Comparison of ENCODE assay signal across 9 cellular contexts in genomic region chr22:19974233-19974861, GRCh38. TPM values are rescaled to one million over a fixed set of nuclear protein-coding genes. Genes with fewer than 3 reads are reported as not detected.
DNase-seq lines count a peak whose midpoint lies in the region; ATAC-seq, FAIRE-seq and TF ChIP-seq lines count a peak whose summit lies in the region.
"Had no signal": no experiment of that assay in that cellular context is flagged by ENCODE, and none has a peak within 500 bp of the region (broad histone marks: within the 10 kb centered on the region; RNA-seq: fewer than 3 reads in every experiment).

No MANE protein-coding gene starts in this region.

- no peak overlapping the region for H3K27ac Mint-ChIP-seq in progenitor cell of endocrine pancreas
- H3K27ac Mint-ChIP-seq: T-cell had no signal

- H3K4me3 ChIP-seq in NT2/D1 (ENCODE audit: insufficient read length, low read depth) = no peak overlapping the region
- H3K4me3 ChIP-seq in endothelial cell of umbilical vein (replicated peaks in 1 of 3; ENCODE audit: insufficient read depth in 1 of 3, low read depth in 1 of 3, low read length in 3 of 3) = no peak overlapping the region

- FAIRE-seq in endothelial cell of umbilical vein (lab: Jason Lieb, UNC) = peak; percentile 93

- no peak overlapping the region for H3K4me2 ChIP-seq in endothelial cell of umbilical vein (ENCODE audit: insufficient read depth, low read length)

- H3K4me1 Mint-ChIP-seq in progenitor cell of endocrine pancreas (ENCODE audit: low read depth) = peaks cover 3% of the 10 kb centered on the region

- no TSS peak for BruUV-seq in endothelial cell of umbilical vein (replicated peaks; lab: Mats Ljungman, UMichigan)

- no peak for TF ChIP-seq CTCF in endothelial cell of umbilical vein (IDR thresholded peaks at IDR 0.05; ENCODE audit: extremely low read depth in 1 of 2, insufficient read depth in 1 of 2, low read depth in 1 of 2, low read length in 2 of 2)
- TF ChIP-seq CTCF in progenitor cell of endocrine pancreas (IDR thresholded peaks at IDR 0.05; ENCODE audit: unreplicated experiment) = no peak

- no peaks in the 10 kb centered on the region for H3K9me3 ChIP-seq in NT2/D1 (ENCODE audit: insufficient read depth, low read length)
- H3K9me3 ChIP-seq in endothelial cell of umbilical vein (replicated peaks; ENCODE audit: control insufficient read depth, insufficient read depth, low read length) = no peaks in the 10 kb centered on the region

- H3K9ac ChIP-seq in NT2/D1 (ENCODE audit: insufficient read length, low read depth) = no peak overlapping the region
- H3K9ac ChIP-seq in endothelial cell of umbilical vein (replicated peaks; ENCODE audit: extremely low read depth, insufficient read depth, low read length) = no peak overlapping the region

- no peak for ATAC-seq in GM18519 (IDR thresholded peaks at IDR 0.05; ENCODE audit: low FRiP score, unreplicated experiment)

- intact Hi-C loops in endothelial cell of umbilical vein (cut with micrococcal nuclease) = loop anchor here (2.0 kb wide), 1 partner anchor 20 kb away; no protein-coding TSS in a partner anchor

- H3K4me1 ChIP-seq in NT2/D1 (ENCODE audit: insufficient read depth, insufficient read length) (peaks cover 13% of the 10 kb centered on the region), endothelial cell of umbilical vein (ENCODE audit: control insufficient read depth, extremely low read depth, insufficient read depth, low read length) (peaks cover 19% of the 10 kb centered on the region)

- no peak overlapping the region for H3K4me3 Mint-ChIP-seq in progenitor cell of endocrine pancreas (ENCODE audit: low read depth)
- H3K4me3 Mint-ChIP-seq: T-cell had no signal

- peak; percentile 48 for DNase-seq in EL
- DNase-seq in HuH-7 (ENCODE audit: low spot score) = peak; percentile 86
- DNase-seq in NT2/D1 (ENCODE audit: low read depth, low spot score) = peak; percentile 73
- DNase-seq in endothelial cell of umbilical vein (ENCODE audit: low read depth, low spot score) = peak; percentile 92
- DNase-seq in progenitor cell of endocrine pancreas (ENCODE audit: low spot score, unreplicated experiment) = peak; percentile 35
- no peak for DNase-seq in GOT3 (lab: John Stamatoyannopoulos, UW)
- no peak for DNase-seq in RPMI8226

- H3K27me3 ChIP-seq in NT2/D1 (ENCODE audit: insufficient read depth, insufficient read length) (no peaks in the 10 kb centered on the region), endothelial cell of umbilical vein (ENCODE audit: control insufficient read depth in 2 of 2, insufficient read depth in 2 of 2, low read length in 2 of 2) (no peaks in the 10 kb centered on the region)

- CTCF ChIA-PET in endothelial cell of umbilical vein (lab: Charles Lee) = interaction anchor here (0.5 to 12.2 kb wide), 13 partner anchors 9 to 244 kb away, joined by 3 to 304 read pairs (median 6); partner anchors contain the start of gene TANGO2

- H3K27me3 Mint-ChIP-seq in progenitor cell of endocrine pancreas = no peaks in the 10 kb centered on the region
- H3K27me3 Mint-ChIP-seq: T-cell had no signal

- H3K79me2 ChIP-seq in endothelial cell of umbilical vein (ENCODE audit: control insufficient read depth, insufficient read depth, low read length) = no peaks in the 10 kb centered on the region

- no peaks in the 10 kb centered on the region for H3K9me1 ChIP-seq in endothelial cell of umbilical vein (replicated peaks; ENCODE audit: control insufficient read depth, extremely low read depth, insufficient read depth, low read length)

- dilution Hi-C loops in endothelial cell of umbilical vein (cut with MboI; ENCODE audit: extremely low pct_ligation_motif_present, low sequenced_read_pairs) = no loop called here

- TF ChIP-seq POLR2A in endothelial cell of umbilical vein (IDR thresholded peaks at IDR 0.05; ENCODE audit: low read depth, low read length) = peak; percentile 17

- peak overlapping the region; percentile 65 for H3K27ac ChIP-seq in endothelial cell of umbilical vein (ENCODE audit: insufficient read depth, low read depth, low read length)

- H3K9me3 Mint-ChIP-seq in progenitor cell of endocrine pancreas (ENCODE audit: low read depth) = no peaks in the 10 kb centered on the region
- H3K9me3 Mint-ChIP-seq: T-cell had no signal

- POLR2A ChIA-PET in endothelial cell of umbilical vein (lab: Charles Lee) = interaction anchor here (0.6 to 2.0 kb wide), 5 partner anchors 10 to 39 kb away, joined by 3 to 8 read pairs (median 5); no protein-coding TSS in a partner anchor

- H3K36me3 ChIP-seq in NT2/D1 (ENCODE audit: insufficient read depth, insufficient read length, low read length) (peaks cover 65% of the 10 kb centered on the region), endothelial cell of umbilical vein (ENCODE audit: control insufficient read depth in 2 of 2, extremely low read depth in 1 of 2, insufficient read depth in 2 of 2, low read length in 2 of 2) (peaks cover 14 to 58% of the 10 kb centered on the region in 2 experiments)

- H2AFZ ChIP-seq in endothelial cell of umbilical vein (ENCODE audit: low read depth, low read length) = no peak overlapping the region

- H4K20me1 ChIP-seq in endothelial cell of umbilical vein (replicated peaks; ENCODE audit: control insufficient read depth, extremely low read depth, insufficient read depth, low read length) = no peaks in the 10 kb centered on the region

- H3K36me3 Mint-ChIP-seq in progenitor cell of endocrine pancreas (ENCODE audit: insufficient read depth) = peaks cover 17% of the 10 kb centered on the region
- H3K36me3 Mint-ChIP-seq: T-cell had no signal

TF ChIP-seq in endothelial cell of umbilical vein, 7 proteins besides CTCF, POLR2A, EP300 and RAD21:
- TF ChIP-seq POLR2AphosphoS5 (IDR thresholded peaks at IDR 0.05; ENCODE audit: insufficient read depth, low read depth, low read length) (peak; percentile 37), MAX (IDR thresholded peaks at IDR 0.05; ENCODE audit: insufficient read depth, insufficient read length) (no peak)

RNA-seq across cellular contexts. Expression of gene TXNRD2, which starts 32.7 kb away (rescaled TPM):
- total RNA-seq in endothelial cell of umbilical vein (211 and 245 TPM in 2 replicates), progenitor cell of endocrine pancreas (14.0 and 14.3 TPM in 2 replicates)
- polyA plus RNA-seq in endothelial cell of umbilical vein = 440 and 511 TPM in 2 replicates
- 259 and 341 TPM in 2 replicates for polyA plus RNA-seq in endothelial cell of umbilical vein (2011; cell fraction: cytosol; rRNA removed)
- 576 and 663 TPM in 2 replicates for polyA plus RNA-seq in endothelial cell of umbilical vein (2011; cell fraction: nucleus; rRNA removed)
- 102 and 113 TPM in 2 replicates for polyA plus RNA-seq in endothelial cell of umbilical vein (2012)
- polyA minus RNA-seq in endothelial cell of umbilical vein = 102 and 126 TPM in 2 replicates
- polyA minus RNA-seq in endothelial cell of umbilical vein (2011; cell fraction: cytosol; rRNA and poly(A)+ RNA removed) = 25.2 TPM
- polyA minus RNA-seq in endothelial cell of umbilical vein (2011; cell fraction: nucleus; rRNA and poly(A)+ RNA removed) = 91.1 and 144 TPM in 2 replicates

RNA-seq across cellular contexts. Expression of gene COMT, which starts 32.8 kb away (rescaled TPM):
- 221 and 246 TPM in 2 replicates for total RNA-seq in endothelial cell of umbilical vein
- 537 and 579 TPM in 2 replicates for polyA plus RNA-seq in endothelial cell of umbilical vein
- 320 and 379 TPM in 2 replicates for polyA plus RNA-seq in endothelial cell of umbilical vein (2011; cell fraction: cytosol; rRNA removed)
- 183 and 186 TPM in 2 replicates for polyA plus RNA-seq in endothelial cell of umbilical vein (2011; cell fraction: nucleus; rRNA removed)
- polyA plus RNA-seq in endothelial cell of umbilical vein (2012) = 145 and 199 TPM in 2 replicates
- 206 and 246 TPM in 2 replicates for polyA minus RNA-seq in endothelial cell of umbilical vein
- 31.5 TPM for polyA minus RNA-seq in endothelial cell of umbilical vein (2011; cell fraction: cytosol; rRNA and poly(A)+ RNA removed)
- polyA minus RNA-seq in endothelial cell of umbilical vein (2011; cell fraction: nucleus; rRNA and poly(A)+ RNA removed) = 38.0 and 46.4 TPM in 2 replicates
- 48.7 and 58.2 TPM in 2 replicates for total RNA-seq in progenitor cell of endocrine pancreas

RNA-seq across cellular contexts. Expression of gene ARVCF, which starts 42.3 kb away (rescaled TPM):
- total RNA-seq in endothelial cell of umbilical vein (105 and 109 TPM in 2 replicates), progenitor cell of endocrine pancreas (95.3 and 101 TPM in 2 replicates)
- polyA plus RNA-seq in endothelial cell of umbilical vein = 81.3 and 83.6 TPM in 2 replicates
- 30.5 and 49.1 TPM in 2 replicates for polyA plus RNA-seq in endothelial cell of umbilical vein (2011; cell fraction: cytosol; rRNA removed)
- polyA plus RNA-seq in endothelial cell of umbilical vein (2011; cell fraction: nucleus; rRNA removed) = 288 and 295 TPM in 2 replicates
- polyA plus RNA-seq in endothelial cell of umbilical vein (2012) = 22.8 and 27.5 TPM in 2 replicates
- 43.0 and 52.9 TPM in 2 replicates for polyA minus RNA-seq in endothelial cell of umbilical vein
- polyA minus RNA-seq in endothelial cell of umbilical vein (2011; cell fraction: cytosol; rRNA and poly(A)+ RNA removed) = 1.7 TPM
- polyA minus RNA-seq in endothelial cell of umbilical vein (2011; cell fraction: nucleus; rRNA and poly(A)+ RNA removed) = 58.2 and 105 TPM in 2 replicates

RNA-seq across cellular contexts. Expression of gene TANGO2, which starts 46.6 kb away (rescaled TPM):
- total RNA-seq in endothelial cell of umbilical vein (33.2 and 40.0 TPM in 2 replicates), progenitor cell of endocrine pancreas (19.9 and 21.8 TPM in 2 replicates)
- polyA plus RNA-seq in endothelial cell of umbilical vein = 49.3 and 59.5 TPM in 2 replicates
- polyA plus RNA-seq in endothelial cell of umbilical vein (2011; cell fraction: cytosol; rRNA removed) = 34.3 and 36.5 TPM in 2 replicates
- polyA plus RNA-seq in endothelial cell of umbilical vein (2011; cell fraction: nucleus; rRNA removed) = 48.4 and 53.3 TPM in 2 replicates
- polyA plus RNA-seq in endothelial cell of umbilical vein (2012) = 20.4 and 20.9 TPM in 2 replicates
- polyA minus RNA-seq in endothelial cell of umbilical vein = 82.2 and 90.8 TPM in 2 replicates
- polyA minus RNA-seq in endothelial cell of umbilical vein (2011; cell fraction: cytosol; rRNA and poly(A)+ RNA removed) = 10.1 TPM
- 22.9 and 23.8 TPM in 2 replicates for polyA minus RNA-seq in endothelial cell of umbilical vein (2011; cell fraction: nucleus; rRNA and poly(A)+ RNA removed)

Comparison
In these comparisons a context has a peak if more than half of its experiments do, and no peak if none do; other contexts are left out.
1. DNase-seq: peak in EL (single experiment), HuH-7 (single experiment), NT2/D1 (single experiment), endothelial cell of umbilical vein (single experiment) and progenitor cell of endocrine pancreas (single experiment); none in GOT3 (single experiment) and RPMI8226 (single experiment).
2. RNA of gene TXNRD2, which starts 32.7 kb away (total RNA-seq): 211 to 245 TPM in endothelial cell of umbilical vein; 14.0 to 14.3 TPM in progenitor cell of endocrine pancreas; every median in the first group is over 10 times any median in the second.